Comparison of ENCODE assay signal across 36 cellular contexts in genomic region chr2:7954223-7954622, GRCh38.
"Had no signal": no experiment of that assay in that cellular context is flagged by ENCODE, and none has a peak within 500 bp of the region (broad histone marks: within the 10 kb centered on the region; RNA-seq: fewer than 3 reads in every experiment).

No MANE protein-coding gene starts in this region.

- FAIRE-seq: astrocyte, TTC549 had no signal

- H3K4me1 Mint-ChIP-seq: activated B cell treated with CpG ODN at 0.5 μM for 24 hours; activated CD4-positive, alpha-beta memory T cell treated with anti-CD3 and anti-CD28 coated beads, Interleukin-2, amount 10 ng/mL, durations not matched to agents 7 days and 5 days; activated CD4-positive, alpha-beta T cell treated with anti-CD3 and anti-CD28 coated beads, Interleukin-2, amount 10 ng/mL, durations not matched to agents 24 days and 14 days; activated CD8-positive, alpha-beta memory T cell treated with anti-CD3 and anti-CD28 coated beads, Interleukin-2, amount 10 ng/mL, durations not matched to agents 7 days and 5 days; activated naive CD8-positive, alpha-beta T cell treated with anti-CD3 and anti-CD28 coated beads for 36 hours; activated T-helper 17 cell treated with anti-CD3 and anti-CD28 coated beads, Interleukin-2, amount 50 U/mL, for 72 hours had no signal

- H3K9me3 Mint-ChIP-seq: activated B cell treated with CpG ODN at 0.5 μM for 24 hours; activated CD4-positive, alpha-beta memory T cell treated with anti-CD3 and anti-CD28 coated beads, Interleukin-2, amount 10 ng/mL, durations not matched to agents 7 days and 5 days; activated CD4-positive, alpha-beta T cell treated with anti-CD3 and anti-CD28 coated beads, Interleukin-2, amount 10 ng/mL, durations not matched to agents 24 days and 14 days; activated naive CD4-positive, alpha-beta T cell treated with anti-CD3 and anti-CD28 coated beads for 36 hours; activated naive CD4-positive, alpha-beta T cell treated with anti-CD3 and anti-CD28 coated beads, Interleukin-2, amount 50 U/mL, for 72 hours; activated naive CD8-positive, alpha-beta T cell treated with anti-CD3 and anti-CD28 coated beads for 36 hours; activated T-cell treated with anti-CD3 and anti-CD28 coated beads, Interleukin-2, amount 50 U/mL, for 4 hours; activated T-cell treated with anti-CD3 and anti-CD28 coated beads, Interleukin-2, amount 50 U/mL, for 72 hours; activated T-helper 1 cell treated with anti-CD3 and anti-CD28 coated beads, Interleukin-12 subunit alpha, Interleukin-12 subunit beta, Interleukin-2, Interleukin-4 antibody, amounts not matched to agents 30 ng/mL and 10 ng/mL and 1 ng/mL, durations not matched to agents 14 hours and 24 hours and 36 hours; activated T-helper 17 cell treated with anti-CD3 and anti-CD28 coated beads, Interleukin-2, amount 50 U/mL, for 72 hours; T-helper 1 cell treated with Interleukin-12 subunit alpha and Interleukin-12 subunit beta and Interleukin-4 antibody, amounts not matched to agents 30 μg/mL and 1 μg/mL, for 36 hours; T-helper 2 cell treated with Interferon-gamma antibody and Interleukin-4, amounts not matched to agents 5 μg/mL and 100 μg/mL, for 36 hours had no signal

- H3K27me3 Mint-ChIP-seq: activated B cell treated with CpG ODN at 0.5 μM for 24 hours; activated naive CD8-positive, alpha-beta T cell treated with anti-CD3 and anti-CD28 coated beads for 36 hours; activated T-helper 17 cell treated with anti-CD3 and anti-CD28 coated beads, Interleukin-2, amount 50 U/mL, for 72 hours had no signal

- H3K36me3 ChIP-seq: adrenal gland, brain microvascular endothelial cell, breast epithelium had no signal

- ATAC-seq: activated CD8-positive, alpha-beta memory T cell treated with anti-CD3 and anti-CD28 coated beads, Interleukin-2, amount 10 ng/mL, durations not matched to agents 7 days and 5 days; activated CD8-positive, alpha-beta T cell treated with anti-CD3 and anti-CD28 coated beads, Interleukin-2, amount 10 ng/mL, durations not matched to agents 7 days and 5 days; activated naive CD4-positive, alpha-beta T cell treated with anti-CD3 and anti-CD28 coated beads, Interleukin-2, amount 50 U/mL, for 72 hours; activated T-cell treated with anti-CD3 and anti-CD28 coated beads, Interleukin-2, amount 50 U/mL, for 4 hours; activated T-cell treated with anti-CD3 and anti-CD28 coated beads, Interleukin-2, amount 50 U/mL, for 72 hours; activated T-helper 17 cell treated with anti-CD3 and anti-CD28 coated beads, Interleukin-2, amount 50 U/mL, for 72 hours; body of pancreas had no signal

- H3K9me3 ChIP-seq: adrenal gland, body of pancreas, breast epithelium had no signal

- DNase-seq: activated B cell treated with CpG ODN at 0.5 μM for 24 hours; activated CD4-positive, alpha-beta memory T cell treated with anti-CD3 and anti-CD28 coated beads, Interleukin-2, amount 10 ng/mL, durations not matched to agents 7 days and 5 days; activated CD4-positive, alpha-beta T cell treated with anti-CD3 and anti-CD28 coated beads for 4 hours; activated CD4-positive, alpha-beta T cell treated with anti-CD3 and anti-CD28 coated beads, Interleukin-2, amount 10 ng/mL, durations not matched to agents 24 days and 14 days; activated CD4-positive, alpha-beta T cell treated with anti-CD3 and anti-CD28 coated beads, Interleukin-2, amount 50 U/mL, for 48 hours; activated CD4-positive, CD25-positive, alpha-beta regulatory T cell treated with anti-CD3 and anti-CD28 coated beads, Interleukin-2, amount 50 U/mL, for 72 hours; activated CD8-positive, alpha-beta memory T cell treated with anti-CD3 and anti-CD28 coated beads for 24 hours; activated CD8-positive, alpha-beta memory T cell treated with anti-CD3 and anti-CD28 coated beads, Interleukin-2, amount 10 ng/mL, durations not matched to agents 7 days and 5 days; activated CD8-positive, alpha-beta memory T cell treated with anti-CD3 and anti-CD28 coated beads, Interleukin-2, amount 50 U/mL, for 48 hours; activated CD8-positive, alpha-beta T cell treated with anti-CD3 and anti-CD28 coated beads, Interleukin-2, amount 10 ng/mL, durations not matched to agents 7 days and 5 days; activated effector memory CD4-positive, alpha-beta T cell treated with anti-CD3 and anti-CD28 coated beads, Interleukin-2, amount 50 U/mL, for 16 hours; activated gamma-delta T cell treated with Interleukin-2 at 50 U/mL for 16 hours; activated naive CD4-positive, alpha-beta T cell; activated naive CD4-positive, alpha-beta T cell treated with anti-CD3 and anti-CD28 coated beads for 36 hours; activated naive CD4-positive, alpha-beta T cell treated with anti-CD3 and anti-CD28 coated beads, Interleukin-2, amount 50 U/mL, for 16 hours; activated naive CD8-positive, alpha-beta T cell treated with anti-CD3 and anti-CD28 coated beads for 36 hours; activated T-cell treated with anti-CD3 and anti-CD28 coated beads, Interleukin-2, amount 50 U/mL, for 4 hours; activated T-cell treated with anti-CD3 and anti-CD28 coated beads, Interleukin-2, amount 50 U/mL, for 72 hours; adrenal gland; amniotic stem cell; aorta; body of pancreas; brain microvascular endothelial cell; central memory CD4-positive, alpha-beta T cell; T-helper 1 cell; T-helper 2 cell; T-helper 9 cell had no signal

- H3K4me1 ChIP-seq: adrenal gland, body of pancreas, breast epithelium had no signal

- H3K27ac ChIP-seq: adrenal gland, body of pancreas, brain microvascular endothelial cell, breast epithelium, VCaP had no signal

- H3K4me3 ChIP-seq: adrenal gland, body of pancreas, breast epithelium had no signal

- H3K27me3 ChIP-seq: adrenal gland, body of pancreas, brain microvascular endothelial cell, breast epithelium had no signal

- H3K27ac Mint-ChIP-seq: activated B cell treated with CpG ODN at 0.5 μM for 24 hours; activated CD4-positive, alpha-beta memory T cell treated with anti-CD3 and anti-CD28 coated beads, Interleukin-2, amount 10 ng/mL, durations not matched to agents 7 days and 5 days; activated CD4-positive, alpha-beta T cell treated with anti-CD3 and anti-CD28 coated beads, Interleukin-2, amount 10 ng/mL, durations not matched to agents 24 days and 14 days; activated CD8-positive, alpha-beta memory T cell treated with anti-CD3 and anti-CD28 coated beads, Interleukin-2, amount 10 ng/mL, durations not matched to agents 7 days and 5 days; activated CD8-positive, alpha-beta T cell treated with anti-CD3 and anti-CD28 coated beads, Interleukin-2, amount 10 ng/mL, durations not matched to agents 7 days and 5 days; activated naive CD4-positive, alpha-beta T cell treated with anti-CD3 and anti-CD28 coated beads for 36 hours; activated naive CD4-positive, alpha-beta T cell treated with anti-CD3 and anti-CD28 coated beads, Interleukin-2, amount 50 U/mL, for 72 hours; activated naive CD8-positive, alpha-beta T cell treated with anti-CD3 and anti-CD28 coated beads for 36 hours; activated T-cell treated with anti-CD3 and anti-CD28 coated beads, Interleukin-2, amount 50 U/mL, for 72 hours; activated T-helper 1 cell treated with anti-CD3 and anti-CD28 coated beads, Interleukin-12 subunit alpha, Interleukin-12 subunit beta, Interleukin-2, Interleukin-4 antibody, amounts not matched to agents 30 ng/mL and 10 ng/mL and 1 ng/mL, durations not matched to agents 14 hours and 24 hours and 36 hours; activated T-helper 17 cell treated with anti-CD3 and anti-CD28 coated beads, Interleukin-2, amount 50 U/mL, for 72 hours; T-helper 1 cell treated with Interleukin-12 subunit alpha and Interleukin-12 subunit beta and Interleukin-4 antibody, amounts not matched to agents 30 μg/mL and 1 μg/mL, for 36 hours; T-helper 2 cell treated with Interferon-gamma antibody and Interleukin-4, amounts not matched to agents 5 μg/mL and 100 μg/mL, for 36 hours had no signal

- H3K4me3 Mint-ChIP-seq: activated B cell treated with CpG ODN at 0.5 μM for 24 hours; activated CD4-positive, alpha-beta memory T cell treated with anti-CD3 and anti-CD28 coated beads, Interleukin-2, amount 10 ng/mL, durations not matched to agents 7 days and 5 days; activated CD4-positive, alpha-beta T cell treated with anti-CD3 and anti-CD28 coated beads, Interleukin-2, amount 10 ng/mL, durations not matched to agents 24 days and 14 days; activated CD8-positive, alpha-beta memory T cell treated with anti-CD3 and anti-CD28 coated beads, Interleukin-2, amount 10 ng/mL, durations not matched to agents 7 days and 5 days; activated CD8-positive, alpha-beta T cell treated with anti-CD3 and anti-CD28 coated beads, Interleukin-2, amount 10 ng/mL, durations not matched to agents 7 days and 5 days; activated naive CD4-positive, alpha-beta T cell treated with anti-CD3 and anti-CD28 coated beads for 36 hours; activated naive CD8-positive, alpha-beta T cell treated with anti-CD3 and anti-CD28 coated beads for 36 hours; activated T-cell treated with anti-CD3 and anti-CD28 coated beads, Interleukin-2, amount 50 U/mL, for 4 hours; activated T-cell treated with anti-CD3 and anti-CD28 coated beads, Interleukin-2, amount 50 U/mL, for 72 hours; activated T-helper 1 cell treated with anti-CD3 and anti-CD28 coated beads, Interleukin-12 subunit alpha, Interleukin-12 subunit beta, Interleukin-2, Interleukin-4 antibody, amounts not matched to agents 30 ng/mL and 10 ng/mL and 1 ng/mL, durations not matched to agents 14 hours and 24 hours and 36 hours; activated T-helper 17 cell treated with anti-CD3 and anti-CD28 coated beads, Interleukin-2, amount 50 U/mL, for 72 hours; T-helper 1 cell treated with Interleukin-12 subunit alpha and Interleukin-12 subunit beta and Interleukin-4 antibody, amounts not matched to agents 30 μg/mL and 1 μg/mL, for 36 hours; T-helper 2 cell treated with Interferon-gamma antibody and Interleukin-4, amounts not matched to agents 5 μg/mL and 100 μg/mL, for 36 hours had no signal

- H3K36me3 Mint-ChIP-seq: activated CD8-positive, alpha-beta memory T cell treated with anti-CD3 and anti-CD28 coated beads, Interleukin-2, amount 10 ng/mL, durations not matched to agents 7 days and 5 days; activated naive CD4-positive, alpha-beta T cell treated with anti-CD3 and anti-CD28 coated beads, Interleukin-2, amount 50 U/mL, for 72 hours; activated naive CD8-positive, alpha-beta T cell treated with anti-CD3 and anti-CD28 coated beads for 36 hours had no signal
